Comparison of ENCODE assay signal across 29 cellular contexts in the genomic region with DNA sequence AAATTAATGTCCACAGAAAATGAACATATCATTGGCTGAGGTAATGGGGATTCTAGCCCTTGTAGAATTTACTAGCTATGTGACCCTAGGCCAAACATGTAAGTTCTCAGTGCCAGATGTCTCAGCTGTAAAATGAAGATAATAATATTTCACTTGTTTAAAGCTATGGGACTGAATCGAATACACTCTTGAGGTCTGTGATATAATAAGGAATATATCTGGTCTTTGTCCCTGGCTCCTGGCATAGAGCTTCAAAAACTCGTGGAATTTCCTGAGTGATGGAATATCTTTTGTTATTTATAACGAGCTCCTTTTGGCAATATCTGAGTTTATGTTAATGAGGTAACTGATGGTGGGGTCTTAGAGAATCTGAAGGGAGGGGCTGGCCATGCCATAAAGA.
"Had no signal": no experiment of that assay in that cellular context is flagged by ENCODE, and none has a peak within 500 bp of the region (broad histone marks: within the 10 kb centered on the region; RNA-seq: fewer than 3 reads in every experiment).

No MANE protein-coding gene starts in this region.

- H3K4me1 Mint-ChIP-seq: activated B cell treated with CpG ODN at 0.5 μM for 24 hours; activated CD8-positive, alpha-beta memory T cell treated with anti-CD3 and anti-CD28 coated beads, Interleukin-2, amount 10 ng/mL, durations not matched to agents 7 days and 5 days; activated naive CD4-positive, alpha-beta T cell treated with anti-CD3 and anti-CD28 coated beads, Interleukin-2, amount 50 U/mL, for 24 hours; activated naive CD8-positive, alpha-beta T cell treated with anti-CD3 and anti-CD28 coated beads for 36 hours; central memory CD8-positive, alpha-beta T cell; T-helper 17 cell had no signal

- H3K4me3 Mint-ChIP-seq: activated B cell treated with CpG ODN at 0.5 μM for 24 hours; activated CD8-positive, alpha-beta memory T cell treated with anti-CD3 and anti-CD28 coated beads, Interleukin-2, amount 10 ng/mL, durations not matched to agents 7 days and 5 days; activated CD8-positive, alpha-beta T cell treated with anti-CD3 and anti-CD28 coated beads, Interleukin-2, amount 10 ng/mL, durations not matched to agents 7 days and 5 days; activated naive CD4-positive, alpha-beta T cell treated with anti-CD3 and anti-CD28 coated beads for 36 hours; activated naive CD4-positive, alpha-beta T cell treated with anti-CD3 and anti-CD28 coated beads, Interleukin-2, amount 50 U/mL, for 24 hours; activated naive CD8-positive, alpha-beta T cell treated with anti-CD3 and anti-CD28 coated beads for 36 hours; activated T-helper 1 cell treated with anti-CD3 and anti-CD28 coated beads, Interleukin-12 subunit alpha, Interleukin-12 subunit beta, Interleukin-2, Interleukin-4 antibody, amounts not matched to agents 30 ng/mL and 10 ng/mL and 1 ng/mL, durations not matched to agents 14 hours and 24 hours and 36 hours; central memory CD8-positive, alpha-beta T cell; dendritic cell treated with granulocyte-macrophage colony-stimulating factor and Interleukin-4, amounts not matched to agents 40 ng/mL and 50 ng/mL, for 4 days; T-helper 17 cell; T-helper 2 cell treated with Interferon-gamma antibody and Interleukin-4, amounts not matched to agents 5 μg/mL and 100 μg/mL, for 36 hours had no signal

- H3K4me3 ChIP-seq: coronary artery, gastroesophageal sphincter had no signal

- H3K27ac Mint-ChIP-seq: activated B cell treated with CpG ODN at 0.5 μM for 24 hours; activated CD8-positive, alpha-beta memory T cell treated with anti-CD3 and anti-CD28 coated beads, Interleukin-2, amount 10 ng/mL, durations not matched to agents 7 days and 5 days; activated CD8-positive, alpha-beta T cell treated with anti-CD3 and anti-CD28 coated beads, Interleukin-2, amount 10 ng/mL, durations not matched to agents 7 days and 5 days; activated naive CD4-positive, alpha-beta T cell treated with anti-CD3 and anti-CD28 coated beads for 36 hours; activated naive CD4-positive, alpha-beta T cell treated with anti-CD3 and anti-CD28 coated beads, Interleukin-2, amount 50 U/mL, for 24 hours; activated naive CD8-positive, alpha-beta T cell treated with anti-CD3 and anti-CD28 coated beads for 36 hours; activated T-helper 1 cell treated with anti-CD3 and anti-CD28 coated beads, Interleukin-12 subunit alpha, Interleukin-12 subunit beta, Interleukin-2, Interleukin-4 antibody, amounts not matched to agents 30 ng/mL and 10 ng/mL and 1 ng/mL, durations not matched to agents 14 hours and 24 hours and 36 hours; activated T-helper 2 cell treated with anti-CD3 and anti-CD28 coated beads, Interferon-gamma antibody, Interleukin-2, Interleukin-4, amounts not matched to agents 10 μg/mL and 5 μg/mL and 100 μg/mL, durations not matched to agents 14 hours and 24 hours and 36 hours; dendritic cell treated with granulocyte-macrophage colony-stimulating factor and Interleukin-4, amounts not matched to agents 40 ng/mL and 50 ng/mL, for 4 days; T-helper 17 cell; T-helper 2 cell treated with Interferon-gamma antibody and Interleukin-4, amounts not matched to agents 5 μg/mL and 100 μg/mL, for 36 hours had no signal

- H3K9me3 Mint-ChIP-seq: activated naive CD4-positive, alpha-beta T cell treated with anti-CD3 and anti-CD28 coated beads for 36 hours; activated T-helper 2 cell treated with anti-CD3 and anti-CD28 coated beads, Interferon-gamma antibody, Interleukin-2, Interleukin-4, amounts not matched to agents 10 μg/mL and 5 μg/mL and 100 μg/mL, durations not matched to agents 14 hours and 24 hours and 36 hours had no signal

- H3K27me3 Mint-ChIP-seq: activated B cell treated with CpG ODN at 0.5 μM for 24 hours; activated CD8-positive, alpha-beta memory T cell treated with anti-CD3 and anti-CD28 coated beads, Interleukin-2, amount 10 ng/mL, durations not matched to agents 7 days and 5 days; activated naive CD4-positive, alpha-beta T cell treated with anti-CD3 and anti-CD28 coated beads, Interleukin-2, amount 50 U/mL, for 24 hours; activated naive CD8-positive, alpha-beta T cell treated with anti-CD3 and anti-CD28 coated beads for 36 hours; central memory CD8-positive, alpha-beta T cell; dendritic cell treated with granulocyte-macrophage colony-stimulating factor and Interleukin-4, amounts not matched to agents 40 ng/mL and 50 ng/mL, for 4 days; T-helper 17 cell had no signal

- DNase-seq: activated B cell treated with CpG ODN at 0.5 μM for 24 hours; activated CD4-positive, alpha-beta T cell treated with anti-CD3 and anti-CD28 coated beads for 48 hours; activated CD4-positive, alpha-beta T cell treated with anti-CD3 and anti-CD28 coated beads, Interleukin-2, amount 50 U/mL, for 1 hour; activated CD4-positive, alpha-beta T cell treated with anti-CD3 and anti-CD28 coated beads, Interleukin-2, amount 50 U/mL, for 48 hours; activated CD8-positive, alpha-beta memory T cell treated with anti-CD3 and anti-CD28 coated beads, Interleukin-2, amount 10 ng/mL, durations not matched to agents 7 days and 5 days; activated CD8-positive, alpha-beta memory T cell treated with anti-CD3 and anti-CD28 coated beads, Interleukin-2, amount 50 U/mL, for 4 hours; activated CD8-positive, alpha-beta T cell treated with anti-CD3 and anti-CD28 coated beads, Interleukin-2, amount 10 ng/mL, durations not matched to agents 7 days and 5 days; activated effector memory CD4-positive, alpha-beta T cell treated with anti-CD3 and anti-CD28 coated beads, Interleukin-2, amount 50 U/mL, for 16 hours; activated naive CD4-positive, alpha-beta T cell treated with anti-CD3 and anti-CD28 coated beads for 36 hours; activated naive CD8-positive, alpha-beta T cell treated with anti-CD3 and anti-CD28 coated beads for 36 hours; activated T-cell treated with anti-CD3 and anti-CD28 coated beads, Interleukin-2, amount 50 U/mL, for 1 hour; activated T-cell treated with anti-CD3 and anti-CD28 coated beads, Interleukin-2, amount 50 U/mL, for 48 hours; anterior cingulate cortex; brain microvascular endothelial cell; effector CD8-positive, alpha-beta T cell; foreskin melanocyte; head of caudate nucleus; T-helper 1 cell; T-helper 17 cell; T1000; WERI-Rb-1 had no signal
